17 cellular contexts compared by ENCODE assay signal in genomic region chr4:6859543-6859942, GRCh38. TPM values are rescaled to one million over a fixed set of nuclear protein-coding genes. Genes with fewer than 3 reads are reported as not detected.
DNase-seq lines count a peak whose midpoint lies in the region; ATAC-seq, FAIRE-seq and TF ChIP-seq lines count a peak whose summit lies in the region.
"Had no signal": no experiment of that assay in that cellular context is flagged by ENCODE, and none has a peak within 500 bp of the region (broad histone marks: within the 10 kb centered on the region; RNA-seq: fewer than 3 reads in every experiment).

No MANE protein-coding gene starts in this region.

- H3K27ac ChIP-seq in cardiac muscle cell, result peak overlapping the region; percentile 52
- H3K27ac ChIP-seq in cingulate gyrus (ENCODE audit: low read depth, low read length), result peak overlapping the region; percentile 50
- peak overlapping the region; percentile 49 for H3K27ac ChIP-seq in HepG2 (ENCODE audit: extremely low read length, insufficient read depth, low read length)
- peak overlapping the region; percentile 46 to 66 for H3K27ac ChIP-seq in testis
- no peak overlapping the region for H3K27ac ChIP-seq in thyroid gland

- CTCF ChIA-PET in HepG2 (lab: Yijun Ruan, JAX; ENCODE audit: low intra/inter-chr PET ratio, low total read pairs), result no interaction called here

- no peak overlapping the region for H3K9ac ChIP-seq in HepG2 (ENCODE audit: insufficient read depth, low read depth, low read length)

- H3K79me2 ChIP-seq in HepG2 (ENCODE audit: insufficient read depth, low read length), result peaks cover 2% of the 10 kb centered on the region

- H3K9me3 ChIP-seq in cardiac muscle cell (ENCODE audit: low read depth) (no peaks in the 10 kb centered on the region), HepG2 (ENCODE audit: low read length) (no peaks in the 10 kb centered on the region), testis (no peaks in the 10 kb centered on the region), thyroid gland (no peaks in the 10 kb centered on the region)
- H3K9me3 ChIP-seq: Caco-2 had no signal

- H3K4me1 ChIP-seq in cardiac muscle cell (ENCODE audit: low read depth), result peaks cover 17% of the 10 kb centered on the region
- peaks cover 34% of the 10 kb centered on the region for H3K4me1 ChIP-seq in HepG2 (ENCODE audit: insufficient read depth, low read length)
- peaks cover 8% of the 10 kb centered on the region for H3K4me1 ChIP-seq in testis
- H3K4me1 ChIP-seq in thyroid gland, result peaks cover 0 to 9% of the 10 kb centered on the region in 2 donors
- H3K4me1 ChIP-seq: Caco-2 had no signal

- TF ChIP-seq EP300 in HepG2 (IDR thresholded peaks at IDR 0.05; ENCODE audit: low read depth in 2 of 2, low read length in 2 of 2), result no peak
- TF ChIP-seq EP300 in HepG2 (CRISPR knock-in tag; IDR thresholded peaks at IDR 0.05; ENCODE audit: borderline replicate concordance), result no peak

- TF ChIP-seq POLR2A in HepG2 (IDR thresholded peaks at IDR 0.05; ENCODE audit: insufficient read depth in 1 of 2, low read depth in 2 of 2, low read length in 2 of 2), result no peak; a peak in 1 of 4 replicates
- no peak for TF ChIP-seq POLR2A in testis (IDR thresholded peaks at IDR 0.05)
- no peak for TF ChIP-seq POLR2A in thyroid gland (IDR thresholded peaks at IDR 0.05)

- H3K36me3 ChIP-seq in cardiac muscle cell (peaks cover 35% of the 10 kb centered on the region), HepG2 (replicated peaks in 1 of 2; ENCODE audit: control insufficient read depth in 1 of 2, insufficient read depth in 2 of 2, low read length in 2 of 2) (peaks cover 20 to 62% of the 10 kb centered on the region in 2 experiments), testis (ENCODE audit: low read depth, missing control alignments) (no peaks in the 10 kb centered on the region), thyroid gland (peaks cover 28% of the 10 kb centered on the region in 2 donors)

- no peak overlapping the region for H3K4me3 ChIP-seq in cardiac muscle cell
- no peak overlapping the region for H3K4me3 ChIP-seq in HepG2 (replicated peaks in 1 of 3; ENCODE audit: insufficient read depth in 1 of 3, low read depth in 2 of 3, low read length in 3 of 3)
- no peak overlapping the region for H3K4me3 ChIP-seq in testis
- H3K4me3 ChIP-seq in thyroid gland (replicated peaks in 1 of 3), result no peak overlapping the region

- DNase-seq in cardiac muscle cell (ENCODE audit: low read depth in 1 of 2, low spot score in 1 of 2), result peak in 1 of 2 donors; percentile 3
- DNase-seq in cardiac septum (ENCODE audit: low spot score), result no peak
- DNase-seq in HepG2 (ENCODE audit: low spot score), result peak; percentile 27
- no peak for DNase-seq in testis
- DNase-seq in thyroid gland, result no peak
- no peak for DNase-seq in stimulated activated CD4-positive, alpha-beta T cell treated with anti-CD3 and anti-CD28 coated beads, Interleukin-2, amount 100 ng/mL, for 48 hours
- DNase-seq: AML-193, Caco-2, HCEC 1CT, MV-4-11, NCI-H1417 treated with DMSO at 0.1 percent for 48 hours, NCI-H2029, NCI-H2171 treated with DMSO at 0.1 percent for 48 hours, NCI-H82 had no signal

- POLR2A ChIA-PET in HepG2 (lab: Yijun Ruan, JAX), result no interaction called here

- H3K4me2 ChIP-seq in HepG2 (ENCODE audit: low read depth, low read length), result 0 out of 2 replicates have a peak overlapping the region, but pooled peaks have one; percentile 3

- no TSS peak for BruUV-seq in HepG2 (replicated peaks; lab: Mats Ljungman, UMichigan)

- H3K27me3 ChIP-seq in cardiac muscle cell (no peaks in the 10 kb centered on the region), HepG2 (ENCODE audit: control insufficient read depth in 1 of 2, insufficient read depth in 2 of 2, low read length in 2 of 2) (no peaks in the 10 kb centered on the region), testis (no peaks in the 10 kb centered on the region), thyroid gland (no peaks in the 10 kb centered on the region)

- in situ Hi-C loops in HepG2 (cut with HindIII; ENCODE audit: extremely low pct_ligation_motif_present, low pct_unique_long_range_greater_than_20kb), result no loop called here

- intact Hi-C loops in cardiac septum (cut with DNase I) (loop anchor here (5.0 kb wide), 1 partner anchor 77 kb away; the partner anchor contains the start of gene KIAA0232), HepG2 (cut with micrococcal nuclease; ENCODE audit: unreplicated experiment) (no loop called here), testis (cut with DNase I; ENCODE audit: low total_unique reads) (no loop called here), thyroid gland (cut with DNase I) (no loop called here)

- TF ChIP-seq RAD21 in HepG2 (CRISPR knock-in tag; IDR thresholded peaks at IDR 0.05), result no peak

- no peak for TF ChIP-seq CTCF in cardiac muscle cell (IDR thresholded peaks at IDR 0.05; ENCODE audit: low read depth, low read length)
- no peak for TF ChIP-seq CTCF in HepG2 (CRISPR knock-in tag; IDR thresholded peaks at IDR 0.05)
- TF ChIP-seq CTCF in testis (IDR thresholded peaks at IDR 0.05), result no peak
- no peak for TF ChIP-seq CTCF in thyroid gland (IDR thresholded peaks at IDR 0.05)

- H4K20me1 ChIP-seq in HepG2 (ENCODE audit: insufficient read depth, low read length), result no peaks in the 10 kb centered on the region

- WGBS in HepG2 (ENCODE audit: low lambda C conversion rate), result 97% methylated on average over 1 of the region's 1 CpG
- 68 to 77% methylated on average over 1 of the region's 1 CpG for WGBS in testis, 2 donors
- WGBS in thyroid gland, 2 donors, result 100% methylated on average over 1 of the region's 1 CpG

- peak; percentile 84 for ATAC-seq in HepG2
- ATAC-seq in GM21529 (IDR thresholded peaks at IDR 0.05; ENCODE audit: unreplicated experiment), result no peak
- ATAC-seq: Panc1 had no signal

- H2AFZ ChIP-seq in HepG2 (ENCODE audit: low read length), result no peak overlapping the region

- peak; percentile 72 for FAIRE-seq in HepG2 (lab: Jason Lieb, UNC)

TF ChIP-seq in HepG2, 621 proteins besides CTCF, POLR2A, EP300 and RAD21 (continues in another document):
- TF ChIP-seq SAP130 (CRISPR knock-in tag; IDR thresholded peaks at IDR 0.05; ENCODE audit: low read depth), result peak; percentile 50
- TF ChIP-seq ZNF639 (CRISPR knock-in tag; conservative IDR thresholded peaks at IDR 0.05), result no peak
- 0 out of 2 replicates have a peak, but pooled peaks have one; percentile 43 for TF ChIP-seq POLR2G (IDR thresholded peaks at IDR 0.05; ENCODE audit: low read depth, low read length)
- TF ChIP-seq RBM22 (optimal IDR thresholded peaks at IDR 0.05; ENCODE audit: low read length), result peak; percentile 98
- TF ChIP-seq HINFP (CRISPR knock-in tag; IDR thresholded peaks at IDR 0.05; ENCODE audit: low read depth), result no peak

RNA-seq across cellular contexts. Expression of gene TBC1D14, which starts 50.1 kb away (rescaled TPM):
- 41.8 and 46.1 TPM in 2 replicates for total RNA-seq in cardiac muscle cell
- polyA plus RNA-seq in cardiac muscle cell, result 30.5 and 38.9 TPM in 2 replicates
- 30.8 TPM for total RNA-seq in cardiac septum
- 46.5 and 53.3 TPM in 2 replicates for total RNA-seq in HepG2 (2016; rRNA removed; fragmentation: Illumina TruSeq; extraction: Trizol)
- total RNA-seq in HepG2 (2016; cell fraction: cytosol; rRNA removed; fragmentation: Illumina TruSeq; extraction: Trizol; ENCODE audit: low read depth), result 65.4 and 73.2 TPM in 2 replicates
- total RNA-seq in HepG2 (2016; cell fraction: insoluble cytoplasmic fraction; rRNA removed; fragmentation: Illumina TruSeq; extraction: Trizol), result 45.9 and 47.6 TPM in 2 replicates
- 39.0 and 41.3 TPM in 2 replicates for total RNA-seq in HepG2 (2016; cell fraction: membrane; rRNA removed; fragmentation: Illumina TruSeq; extraction: Trizol)
- 38.2 and 42.5 TPM in 2 replicates for total RNA-seq in HepG2 (2016; cell fraction: nucleus; rRNA removed; fragmentation: Illumina TruSeq; extraction: Trizol)
- 29.5 and 31.8 TPM in 2 replicates for polyA plus RNA-seq in HepG2 (2011; rRNA removed)
- 29.0 and 31.7 TPM in 2 replicates for polyA plus RNA-seq in HepG2 (2011; cell fraction: cytosol; rRNA removed)
- polyA plus RNA-seq in HepG2 (2011; cell fraction: nucleus; rRNA removed), result 29.6 and 30.6 TPM in 2 replicates
- polyA plus RNA-seq in HepG2 (2012), result 31.1 and 34.7 TPM in 2 replicates
- 5.0 TPM in 2 replicates for polyA plus RNA-seq in HepG2 (2016; cell fraction: cytosol; fragmentation: Illumina TruSeq; extraction: Trizol; ENCODE audit: low read depth)
- polyA plus RNA-seq in HepG2 (2016; cell fraction: insoluble cytoplasmic fraction; fragmentation: Illumina TruSeq; extraction: Trizol; ENCODE audit: low read depth), result 34.0 and 38.1 TPM in 2 replicates
- polyA plus RNA-seq in HepG2 (2016; cell fraction: membrane; fragmentation: Illumina TruSeq; extraction: Trizol; ENCODE audit: low read depth), result 15.8 and 17.3 TPM in 2 replicates
- polyA plus RNA-seq in HepG2 (2016; cell fraction: nucleus; fragmentation: Illumina TruSeq; extraction: Trizol; ENCODE audit: insufficient read depth, low read depth), result 42.2 and 45.1 TPM in 2 replicates
- polyA minus RNA-seq in HepG2 (2011; rRNA and poly(A)+ RNA removed; ENCODE audit: low replicate concordance), result 34.1 and 63.3 TPM in 2 replicates
- polyA minus RNA-seq in HepG2 (2011; cell fraction: cytosol; rRNA and poly(A)+ RNA removed), result 21.7 and 28.5 TPM in 2 replicates
- polyA minus RNA-seq in HepG2 (2011; cell fraction: nucleus; rRNA and poly(A)+ RNA removed), result 25.8 and 31.3 TPM in 2 replicates
- total RNA-seq in testis, result 10 to 100 TPM; 87.6 to 98.8 TPM
- polyA plus RNA-seq in testis (ENCODE audit: insufficient read depth, low read depth, low replicate concordance), result 78.0 TPM
- 10 to 100 TPM; 39.8 to 47.0 (median 46.0) TPM for total RNA-seq in thyroid gland

Comparison
In these comparisons a context has a peak if more than half of its experiments do, and no peak if none do; other contexts are left out.
1. H3K27ac ChIP-seq: peak in cardiac muscle cell (single experiment), cingulate gyrus (single experiment), HepG2 (single experiment) and testis (2 of 2); none in thyroid gland (0 of 3).